Comparison of ENCODE assay signal across 1 cellular context in genomic region chr11:112073941-112074811, GRCh38.
TF ChIP-seq lines count a peak whose summit lies in the region.

Gene NKAPD1 (plus strand): TSS chr11:112074299. CDS start chr11:112075575, 1,276 bp downstream.
A gene with protein sequence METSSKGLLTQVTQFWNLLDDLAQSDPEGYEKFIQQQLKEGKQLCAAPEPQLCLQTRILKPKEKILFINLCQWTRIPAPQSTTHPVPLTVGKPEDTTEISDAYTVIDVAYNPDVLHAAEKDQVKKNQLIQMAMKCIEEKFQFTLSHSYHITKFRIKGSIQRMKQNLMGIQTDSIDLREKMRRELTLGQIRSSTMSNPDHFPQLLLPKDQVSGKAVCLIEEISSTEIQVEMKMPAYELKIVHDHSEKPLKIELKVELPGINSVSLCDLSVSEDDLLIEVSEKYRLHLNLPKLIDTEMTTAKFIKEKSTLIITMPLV (minus strand): TSS chr11:112074017. CDS start chr11:112073174, 843 bp downstream.

TF ChIP-seq in HEK293, 187 proteins besides CTCF, POLR2A, EP300 and RAD21 (continued from another document and continues in another):
- peak; percentile 16; the same call in 1 of the 2 replicates for TF ChIP-seq REST (tag by site-specific recombination; IDR thresholded peaks at IDR 0.05)
- peak; percentile 63; the same call in 1 of the 2 replicates for TF ChIP-seq ZNF394 (tag by site-specific recombination; IDR thresholded peaks at IDR 0.05; ENCODE audit: borderline replicate concordance)
- TF ChIP-seq, protein P1, sequence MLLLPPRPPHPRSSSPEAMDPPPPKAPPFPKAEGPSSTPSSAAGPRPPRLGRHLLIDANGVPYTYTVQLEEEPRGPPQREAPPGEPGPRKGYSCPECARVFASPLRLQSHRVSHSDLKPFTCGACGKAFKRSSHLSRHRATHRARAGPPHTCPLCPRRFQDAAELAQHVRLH (tag by site-specific recombination; IDR thresholded peaks at IDR 0.05): peak; percentile 95
- TF ChIP-seq SP7 (tag by site-specific recombination; IDR thresholded peaks at IDR 0.05): peak; percentile 80
- peak; percentile 35; the same call in 1 of the 2 replicates for TF ChIP-seq KLF9 (tag by site-specific recombination; IDR thresholded peaks at IDR 0.05; ENCODE audit: low read depth)
- peak; percentile 84 for TF ChIP-seq KLF17 (tag by site-specific recombination; IDR thresholded peaks at IDR 0.05)
- no peak for TF ChIP-seq ZNF791 (tag by site-specific recombination; IDR thresholded peaks at IDR 0.05)
- peak; percentile 81 for TF ChIP-seq PRDM10 (tag by site-specific recombination; IDR thresholded peaks at IDR 0.05)
- TF ChIP-seq ZNF324 (tag by site-specific recombination; IDR thresholded peaks at IDR 0.05): peak; percentile 94; the same call in 1 of the 2 replicates
- peak; percentile 94 for TF ChIP-seq ZNF639 (tag by site-specific recombination; IDR thresholded peaks at IDR 0.05)
- TF ChIP-seq ZBTB7A (tag by site-specific recombination; IDR thresholded peaks at IDR 0.05; ENCODE audit: low read depth): no peak
- peak; percentile 69 for TF ChIP-seq ZNF366 (tag by site-specific recombination; conservative IDR thresholded peaks at IDR 0.05)
- TF ChIP-seq ATF2 (tag by site-specific recombination; IDR thresholded peaks at IDR 0.05; ENCODE audit: low read depth): no peak
- TF ChIP-seq ZBTB17 (tag by site-specific recombination; IDR thresholded peaks at IDR 0.05): peak; percentile 82
- peak; percentile 85; the same call in 1 of the 2 replicates for TF ChIP-seq ZFP37 (tag by site-specific recombination; IDR thresholded peaks at IDR 0.05)
- TF ChIP-seq ZNF610 (tag by site-specific recombination; IDR thresholded peaks at IDR 0.05; ENCODE audit: borderline replicate concordance): no peak
- TF ChIP-seq ZNF777 (tag by site-specific recombination; IDR thresholded peaks at IDR 0.05; ENCODE audit: borderline replicate concordance): 0 out of 2 replicates have a peak, but pooled peaks have one; percentile 42
- 0 out of 2 replicates have a peak, but pooled peaks have one; percentile 16 for TF ChIP-seq ZBTB21 (tag by site-specific recombination; IDR thresholded peaks at IDR 0.05)
- peak; percentile 85 for TF ChIP-seq TRIM28 (IDR thresholded peaks at IDR 0.05; ENCODE audit: borderline replicate concordance, low read length)
- TF ChIP-seq ZNF155 (tag by site-specific recombination; IDR thresholded peaks at IDR 0.05): no peak
- TF ChIP-seq REPIN1 (tag by site-specific recombination; IDR thresholded peaks at IDR 0.05; ENCODE audit: low read depth): 0 out of 2 replicates have a peak, but pooled peaks have one; percentile 29
- TF ChIP-seq ZBTB11 (tag by site-specific recombination; conservative IDR thresholded peaks at IDR 0.05; ENCODE audit: low read depth): peak; percentile 99
- no peak for TF ChIP-seq ZNF302 (tag by site-specific recombination; IDR thresholded peaks at IDR 0.05; ENCODE audit: low read depth)
- TF ChIP-seq, protein P2, sequence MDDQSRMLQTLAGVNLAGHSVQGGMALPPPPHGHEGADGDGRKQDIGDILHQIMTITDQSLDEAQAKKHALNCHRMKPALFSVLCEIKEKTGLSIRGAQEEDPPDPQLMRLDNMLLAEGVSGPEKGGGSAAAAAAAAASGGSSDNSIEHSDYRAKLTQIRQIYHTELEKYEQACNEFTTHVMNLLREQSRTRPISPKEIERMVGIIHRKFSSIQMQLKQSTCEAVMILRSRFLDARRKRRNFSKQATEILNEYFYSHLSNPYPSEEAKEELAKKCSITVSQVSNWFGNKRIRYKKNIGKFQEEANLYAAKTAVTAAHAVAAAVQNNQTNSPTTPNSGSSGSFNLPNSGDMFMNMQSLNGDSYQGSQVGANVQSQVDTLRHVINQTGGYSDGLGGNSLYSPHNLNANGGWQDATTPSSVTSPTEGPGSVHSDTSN (CRISPR knock-in tag; IDR thresholded peaks at IDR 0.05): 0 out of 2 replicates have a peak, but pooled peaks have one; percentile 40
- TF ChIP-seq ZBTB48 (tag by site-specific recombination; IDR thresholded peaks at IDR 0.05): 0 out of 2 replicates have a peak, but pooled peaks have one; percentile 13
- peak; percentile 69; the same call in 1 of the 2 replicates for TF ChIP-seq YY2 (tag by site-specific recombination; IDR thresholded peaks at IDR 0.05)
- TF ChIP-seq KLF8 (tag by site-specific recombination; IDR thresholded peaks at IDR 0.05): peak; percentile 86
- TF ChIP-seq ZNF280D (tag by site-specific recombination; IDR thresholded peaks at IDR 0.05): no peak
- TF ChIP-seq SP3 (tag by site-specific recombination; IDR thresholded peaks at IDR 0.05): peak; percentile 71
- 0 out of 2 replicates have a peak, but pooled peaks have one; percentile 46 for TF ChIP-seq ZSCAN30 (tag by site-specific recombination; IDR thresholded peaks at IDR 0.05)
- 0 out of 2 replicates have a peak, but pooled peaks have one; percentile 22 for TF ChIP-seq ZNF843 (tag by site-specific recombination; IDR thresholded peaks at IDR 0.05)
- peak; percentile 59 for TF ChIP-seq IKZF3 (tag by site-specific recombination; IDR thresholded peaks at IDR 0.05)
